ENCODE assay signal across 9 cellular contexts in the genomic region with DNA sequence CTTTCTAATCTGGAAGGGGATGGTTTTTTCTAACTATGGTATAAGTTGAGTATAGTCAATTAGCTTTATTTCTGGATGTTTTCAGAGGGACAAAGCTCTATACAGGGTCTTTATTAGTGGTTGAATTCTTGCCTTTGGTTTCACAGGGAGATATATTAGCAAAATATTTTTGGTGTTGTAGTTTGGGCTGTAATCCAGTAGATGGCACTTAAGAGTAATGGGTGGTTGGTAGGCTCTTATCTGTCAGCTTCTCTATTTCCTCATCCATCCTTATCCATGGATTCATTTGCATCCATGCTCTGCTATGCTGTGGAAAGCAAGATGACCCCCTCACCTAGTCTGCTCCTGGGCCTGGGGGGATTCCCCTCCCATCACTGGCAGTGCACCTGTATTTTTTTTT.
A peak's percentile ranks its signal among the peaks of the same experiment; 100 is the strongest.
DNase-seq lines count a peak whose midpoint lies in the region; ATAC-seq, FAIRE-seq and TF ChIP-seq lines count a peak whose summit lies in the region.
"Had no signal": no experiment of that assay in that cellular context is flagged by ENCODE, and none has a peak within 500 bp of the region (broad histone marks: within the 10 kb centered on the region; RNA-seq: fewer than 3 reads in every experiment).

No MANE protein-coding gene starts in this region.

- no peak overlapping the region for H3K4me3 Mint-ChIP-seq in HFFc6

- no peak for DNase-seq in D721Med (ENCODE audit: insufficient read length, low spot score)
- DNase-seq in HFFc6: no peak
- peak; percentile 2 for DNase-seq in NOMO-1 treated with DMSO at 0.1 percent for 48 hours (lab: John Stamatoyannopoulos, UW; ENCODE audit: unreplicated experiment)
- DNase-seq in epithelial cell of proximal tubule (ENCODE audit: low read depth): no peak
- no peak for DNase-seq in KG1 (lab: John Stamatoyannopoulos, UW)
- no peak for DNase-seq in cerebellum (ENCODE audit: low spot score)

- peaks cover 5% of the 10 kb centered on the region; the same call in 1 of the 2 replicates for H3K36me3 Mint-ChIP-seq in HFFc6 (ENCODE audit: low read depth)

- H3K27ac Mint-ChIP-seq in HFFc6: no peak overlapping the region

- no peak overlapping the region for H3K4me3 ChIP-seq in epithelial cell of proximal tubule (ENCODE audit: low read depth, low read length)

- FAIRE-seq in D721Med (lab: Jason Lieb, UNC): no peak
- FAIRE-seq: G401.6 had no signal

- no peak for ATAC-seq in GM21825 (IDR thresholded peaks at IDR 0.05; ENCODE audit: unreplicated experiment)
- ATAC-seq in GM21528 (IDR thresholded peaks at IDR 0.05; ENCODE audit: low FRiP score, unreplicated experiment): no peak

- peaks cover 46% of the 10 kb centered on the region for H3K9me3 Mint-ChIP-seq in HFFc6

- no peaks in the 10 kb centered on the region for H3K4me1 Mint-ChIP-seq in HFFc6 (ENCODE audit: low read depth)

- no peaks in the 10 kb centered on the region for H3K27me3 Mint-ChIP-seq in HFFc6 (ENCODE audit: insufficient read depth)

- TF ChIP-seq CTCF in D721Med (IDR thresholded peaks at IDR 0.05; ENCODE audit: insufficient read depth, missing control alignments) (peak; percentile 13), HFFc6 (IDR thresholded peaks at IDR 0.05) (peak; percentile 46), epithelial cell of proximal tubule (conservative IDR thresholded peaks at IDR 0.05; ENCODE audit: low read depth, low read length) (peak; percentile 65)

Comparison
In these comparisons a context has a peak if more than half of its experiments do, and no peak if none do; other contexts are left out.
1. CTCF ChIP-seq: peak in every context shown above with its lines; median percentile 65 in epithelial cell of proximal tubule; 46 in HFFc6; 13 in D721Med.